ENCODE assay signal across 28 cellular contexts in genomic region chr5:120413706-120414105, GRCh38. TPM values are rescaled to one million over a fixed set of nuclear protein-coding genes. Genes with fewer than 3 reads are reported as not detected.
DNase-seq lines count a peak whose midpoint lies in the region; ATAC-seq, FAIRE-seq and TF ChIP-seq lines count a peak whose summit lies in the region.
"Had no signal": no experiment of that assay in that cellular context is flagged by ENCODE, and none has a peak within 500 bp of the region (broad histone marks: within the 10 kb centered on the region; RNA-seq: fewer than 3 reads in every experiment).

No MANE protein-coding gene starts in this region.

- H3K27ac ChIP-seq in A673 (ENCODE audit: low read depth, low read length, poor library complexity, severe bottlenecking) (no peak overlapping the region), mammary epithelial cell (ENCODE audit: insufficient read depth, low read depth, low read length) (no peak overlapping the region), GM23338 (ENCODE audit: low read depth) (no peak overlapping the region)
- H3K27ac ChIP-seq: adrenal gland; BLaER1 treated with 17β-estradiol and CSF1 and Interleukin-3, amounts not matched to agents 10 nM and 100 nM; dorsolateral prefrontal cortex; upper lobe of left lung had no signal

- H3K27me3 ChIP-seq in A673 (replicated peaks; ENCODE audit: insufficient read depth, low read depth, low read length, poor library complexity) (no peaks in the 10 kb centered on the region), mammary epithelial cell (ENCODE audit: insufficient read depth, low read length) (no peaks in the 10 kb centered on the region), GM23338 (ENCODE audit: insufficient read depth) (no peaks in the 10 kb centered on the region)
- H3K27me3 ChIP-seq: adrenal gland; BLaER1 treated with 17β-estradiol and CSF1 and Interleukin-3, amounts not matched to agents 10 nM and 100 nM; dorsolateral prefrontal cortex; upper lobe of left lung had no signal

- DNase-seq in A673 (ENCODE audit: low spot score) (peak; percentile 57), LHCN-M2 (ENCODE audit: low read depth) (peak; percentile 85), mammary epithelial cell (peak; percentile 84), glomerular endothelial cell (ENCODE audit: extremely low read depth, low read depth, low spot score) (peak; percentile 16), NCI-H1436 (lab: John Stamatoyannopoulos, UW) (no peak), GM19239 (ENCODE audit: insufficient read length, low spot score) (no peak), GM23338 (ENCODE audit: low spot score) (no peak)
- no peak for DNase-seq in stimulated activated naive CD4-positive, alpha-beta T cell (lab: John Stamatoyannopoulos, UW)
- DNase-seq: ACHN; activated CD8-positive, alpha-beta T cell treated with anti-CD3 and anti-CD28 coated beads, Interleukin-2, amount 10 ng/mL, durations not matched to agents 7 days and 5 days; activated naive CD4-positive, alpha-beta T cell; activated T-cell treated with anti-CD3 and anti-CD28 coated beads, Interleukin-2, amount 50 U/mL, for 1 hour; adrenal gland; Caco-2; DND-41; dorsolateral prefrontal cortex; H7; head of caudate nucleus; left ventricle myocardium superior; MM.1S; NCI-H2171 treated with DMSO at 0.1 percent for 48 hours; NCI-H526 treated with DMSO at 0.1 percent for 48 hours; posterior cingulate gyrus; SW 1271; upper lobe of left lung had no signal

- no peaks in the 10 kb centered on the region for H3K4me1 Mint-ChIP-seq in GM23338
- H3K4me1 Mint-ChIP-seq: central memory CD8-positive, alpha-beta T cell had no signal

- H3K9me2 ChIP-seq in GM23338 (ENCODE audit: insufficient read depth) = no peaks in the 10 kb centered on the region

- no peaks in the 10 kb centered on the region for H3K27me3 Mint-ChIP-seq in GM23338 (ENCODE audit: insufficient read depth, low read depth, poor library complexity)
- H3K27me3 Mint-ChIP-seq: central memory CD8-positive, alpha-beta T cell; IgD-negative memory B cell had no signal

- H2AFZ ChIP-seq in mammary epithelial cell (ENCODE audit: low read depth, low read length) (no peak overlapping the region), GM23338 (no peak overlapping the region)

- H3K79me2 ChIP-seq in mammary epithelial cell (ENCODE audit: insufficient read depth, low read length) (no peaks in the 10 kb centered on the region), GM23338 (replicated peaks; ENCODE audit: insufficient read depth) (no peaks in the 10 kb centered on the region)

- CTCF ChIA-PET in A673 (lab: Charles Lee) (no interaction called here), mammary epithelial cell (lab: Charles Lee; ENCODE audit: low non-redundant PET) (no interaction called here)

- dilution Hi-C loops in mammary epithelial cell (cut with HindIII; ENCODE audit: low sequenced_read_pairs) = no loop called here

- no peak overlapping the region for H3K4me2 ChIP-seq in mammary epithelial cell (ENCODE audit: insufficient read depth, low read depth, low read length)
- H3K4me2 ChIP-seq in GM23338 = no peak overlapping the region
- H3K4me2 ChIP-seq: BLaER1 treated with 17β-estradiol and CSF1 and Interleukin-3, amounts not matched to agents 10 nM and 100 nM had no signal

- H3K27ac Mint-ChIP-seq in GM23338 = no peak overlapping the region
- H3K27ac Mint-ChIP-seq: activated CD8-positive, alpha-beta T cell treated with anti-CD3 and anti-CD28 coated beads, Interleukin-2, amount 10 ng/mL, durations not matched to agents 7 days and 5 days; IgD-negative memory B cell had no signal

- no peak overlapping the region for H3K4me3 ChIP-seq in A673 (ENCODE audit: low read depth, low read length, poor library complexity, severe bottlenecking)
- H3K4me3 ChIP-seq in mammary epithelial cell (replicated peaks in 1 of 3; ENCODE audit: insufficient read depth in 1 of 3, low read depth in 2 of 3, low read length in 3 of 3) = no peak overlapping the region
- no peak overlapping the region for H3K4me3 ChIP-seq in GM23338
- H3K4me3 ChIP-seq: adrenal gland; BLaER1 treated with 17β-estradiol and CSF1 and Interleukin-3, amounts not matched to agents 10 nM and 100 nM; dorsolateral prefrontal cortex; upper lobe of left lung had no signal

- H3K36me3 ChIP-seq in A673 (ENCODE audit: insufficient read depth, low read length, poor library complexity, severe bottlenecking) (no peaks in the 10 kb centered on the region), mammary epithelial cell (ENCODE audit: insufficient read depth, low read length) (no peaks in the 10 kb centered on the region), GM23338 (ENCODE audit: insufficient read depth) (no peaks in the 10 kb centered on the region)
- H3K36me3 ChIP-seq: adrenal gland; BLaER1 treated with 17β-estradiol and CSF1 and Interleukin-3, amounts not matched to agents 10 nM and 100 nM; upper lobe of left lung had no signal

- in situ Hi-C loops in mammary epithelial cell (cut with MboI; ENCODE audit: low sequenced_read_pairs in 2 of 2) = no loop called here

- POLR2A ChIA-PET in A673 (lab: Charles Lee; ENCODE audit: low non-redundant PET) = no interaction called here

- no peak for FAIRE-seq in GM19239 (lab: Jason Lieb, UNC)

- peaks cover 13% of the 10 kb centered on the region; the same call in 2 of the 3 replicates for H3K9me3 Mint-ChIP-seq in GM23338

- no peak for ATAC-seq in GM23338
- ATAC-seq: activated CD8-positive, alpha-beta T cell treated with anti-CD3 and anti-CD28 coated beads, Interleukin-2, amount 10 ng/mL, durations not matched to agents 7 days and 5 days; left ventricle myocardium superior had no signal

- no peak overlapping the region for H3K9ac ChIP-seq in mammary epithelial cell (ENCODE audit: insufficient read depth, low read length)
- H3K9ac ChIP-seq: BLaER1 treated with 17β-estradiol and CSF1 and Interleukin-3, amounts not matched to agents 10 nM and 100 nM had no signal

- 49% methylated on average over 3 of the region's 3 CpGs for WGBS in mammary epithelial cell (ENCODE audit: low coverage, missing lambda C conversion rate)

- intact Hi-C loops in A673 (cut with micrococcal nuclease; ENCODE audit: unreplicated experiment) (no loop called here), mammary epithelial cell (cut with micrococcal nuclease) (no loop called here)

- no peaks in the 10 kb centered on the region for H3F3A ChIP-seq in GM23338 (replicated peaks; ENCODE audit: low read depth)

- H3K4me3 Mint-ChIP-seq in GM23338 = no peak overlapping the region
- H3K4me3 Mint-ChIP-seq: activated CD8-positive, alpha-beta T cell treated with anti-CD3 and anti-CD28 coated beads, Interleukin-2, amount 10 ng/mL, durations not matched to agents 7 days and 5 days; central memory CD8-positive, alpha-beta T cell had no signal

- BruUV-seq in A673 (replicated peaks; lab: Mats Ljungman, UMichigan) = no TSS peak
- BruUV-seq in mammary epithelial cell (replicated peaks; lab: Mats Ljungman, UMichigan) = no TSS peak

- no peaks in the 10 kb centered on the region for H3K9me3 ChIP-seq in A673 (ENCODE audit: low read depth, low read length, poor library complexity, severe bottlenecking)
- H3K9me3 ChIP-seq in mammary epithelial cell (replicated peaks; ENCODE audit: insufficient read depth, low read length) = no peaks in the 10 kb centered on the region
- H3K9me3 ChIP-seq: adrenal gland, Caco-2, upper lobe of left lung had no signal

- H3K4me1 ChIP-seq in A673 (ENCODE audit: insufficient read depth, low read length, poor library complexity, severe bottlenecking) = no peaks in the 10 kb centered on the region
- no peaks in the 10 kb centered on the region for H3K4me1 ChIP-seq in mammary epithelial cell (ENCODE audit: insufficient read depth, low read length)
- H3K4me1 ChIP-seq in GM23338 (ENCODE audit: insufficient read depth) = no peaks in the 10 kb centered on the region
- H3K4me1 ChIP-seq: adrenal gland; BLaER1 treated with 17β-estradiol and CSF1 and Interleukin-3, amounts not matched to agents 10 nM and 100 nM; Caco-2; upper lobe of left lung had no signal

- no peak for TF ChIP-seq CTCF in A673 (conservative IDR thresholded peaks at IDR 0.05; ENCODE audit: low read depth, low read length)
- TF ChIP-seq CTCF in mammary epithelial cell (conservative IDR thresholded peaks at IDR 0.05 in 1 of 2, IDR thresholded peaks at IDR 0.05 in 1 of 2; ENCODE audit: extremely low read depth in 1 of 2, insufficient read depth in 1 of 2, low read depth in 1 of 2, low read length in 2 of 2) = no peak
- no peak for TF ChIP-seq CTCF in GM23338 (conservative IDR thresholded peaks at IDR 0.05; ENCODE audit: low read depth in 2 of 2)

- peaks cover 2% of the 10 kb centered on the region; the same call in 1 of the 3 replicates for H3K36me3 Mint-ChIP-seq in GM23338 (ENCODE audit: low read depth)
- H3K36me3 Mint-ChIP-seq: IgD-negative memory B cell had no signal

- H4K20me1 ChIP-seq in mammary epithelial cell (ENCODE audit: insufficient read depth, low read length) = no peaks in the 10 kb centered on the region
- H4K20me1 ChIP-seq in GM23338 (replicated peaks; ENCODE audit: insufficient read depth) = no peaks in the 10 kb centered on the region
- H4K20me1 ChIP-seq: BLaER1 treated with 17β-estradiol and CSF1 and Interleukin-3, amounts not matched to agents 10 nM and 100 nM had no signal

TF ChIP-seq in GM23338, 12 proteins besides CTCF, POLR2A, EP300 and RAD21:
- TF ChIP-seq EZH2phosphoT487 (IDR thresholded peaks at IDR 0.05; ENCODE audit: unreplicated experiment) = no peak
- TF ChIP-seq NANOG (IDR thresholded peaks at IDR 0.05; ENCODE audit: borderline replicate concordance) = no peak
TF ChIP-seq in GM23338: peak in this region for 0.

RNA-seq across cellular contexts. Expression of gene PRR16, which starts 50.4 kb away (rescaled TPM):
- total RNA-seq in A673 (2021) (not detected in 2 replicates), LHCN-M2 (2014; rRNA removed) (30.3 and 34.1 TPM in 2 replicates), mammary epithelial cell (1 to 10 TPM; 1.3 to 3.2 TPM), glomerular endothelial cell (1.2 and 1.6 TPM in 2 replicates)
- 55.3 TPM for polyA plus RNA-seq in LHCN-M2 (2012)
- polyA plus RNA-seq in mammary epithelial cell (4.6 TPM), GM23338 (2016; fragmentation: Nextera tagmentation; extraction: Ambion mirVana) (0.64 and 1.7 TPM in 2 replicates)
- polyA minus RNA-seq in mammary epithelial cell = not detected
- 0.62 and 1.0 TPM in 2 replicates for total RNA-seq in GM23338 (2014; rRNA removed; shearing (Covaris generic))
- total RNA-seq: activated CD8-positive, alpha-beta T cell treated with anti-CD3 and anti-CD28 coated beads, Interleukin-2, amount 10 ng/mL, durations not matched to agents 7 days and 5 days; Caco-2; H7 had no signal
- polyA plus RNA-seq: IgD-negative memory B cell had no signal

Comparison
In these comparisons a context has a peak if more than half of its experiments do, and no peak if none do; other contexts are left out.
1. DNase-seq: peak in A673 (single experiment), LHCN-M2 (single experiment), mammary epithelial cell (single experiment) and glomerular endothelial cell (single experiment); none in stimulated activated naive CD4-positive, alpha-beta T cell (0 of 6), NCI-H1436 (single experiment), GM19239 (single experiment) and GM23338 (single experiment).